In genomic region chr16:67029249-67030096, GRCh38 we compare ENCODE assay signal across 8 cellular contexts. TPM values are rescaled to one million over a fixed set of nuclear protein-coding genes. Genes with fewer than 3 reads are reported as not detected.
DNase-seq lines count a peak whose midpoint lies in the region; ATAC-seq and TF ChIP-seq lines count a peak whose summit lies in the region.

No MANE protein-coding gene starts in this region.

- H3K4me1 ChIP-seq in HCT116 (ENCODE audit: control insufficient read depth in 1 of 2, insufficient read depth in 2 of 2, low read length in 2 of 2) (peaks cover 12 to 24% of the 10 kb centered on the region in 2 experiments; a peak in 3 of 4 replicates), mononuclear cell (ENCODE audit: insufficient read depth, low read length) (peaks cover 32% of the 10 kb centered on the region)

- H3K9me3 ChIP-seq in HCT116 (ENCODE audit: control insufficient read depth in 1 of 2, insufficient read depth in 1 of 2, low read depth in 1 of 2, low read length in 2 of 2), result no peaks in the 10 kb centered on the region
- H3K9me3 ChIP-seq in mononuclear cell (ENCODE audit: low read depth, low read length), result no peaks in the 10 kb centered on the region

- POLR2A ChIA-PET in HCT116 (lab: Charles Lee), result interaction anchor here (1.2 kb wide), 1 partner anchor 10 kb away, joined by 3 read pairs; no protein-coding TSS in a partner anchor

- no peak for TF ChIP-seq RAD21 in HCT116 (IDR thresholded peaks at IDR 0.05; ENCODE audit: low read depth)

- RAD21 ChIA-PET in HCT116 (lab: Charles Lee; ENCODE audit: low non-redundant PET in 1 of 2, low total read pairs in 2 of 2, uncharacterized antibody in 2 of 2, unreplicated experiment in 2 of 2), result no interaction called here

- no TSS peak for BruUV-seq in HCT116 (replicated peaks; lab: Mats Ljungman, UMichigan)

- peaks cover 4 to 16% of the 10 kb centered on the region in 2 experiments; a peak in 3 of 4 replicates for H3K36me3 ChIP-seq in HCT116 (ENCODE audit: control insufficient read depth in 1 of 2, insufficient read depth in 2 of 2, low read length in 2 of 2)

- CTCF ChIA-PET in HCT116 (lab: Charles Lee), result interaction anchor here (3.2 kb wide), 1 partner anchor 12 kb away, joined by 19 read pairs; no protein-coding TSS in a partner anchor

- no peak for TF ChIP-seq CTCF in GM13976 (IDR thresholded peaks at IDR 0.05; ENCODE audit: borderline replicate concordance, control extremely low read depth, extremely low read depth, insufficient read depth, missing control alignments)
- no peak for TF ChIP-seq CTCF in HCT116 (IDR thresholded peaks at IDR 0.05 in 2 of 3, conservative IDR thresholded peaks at IDR 0.05 in 1 of 3; ENCODE audit: borderline replicate concordance in 1 of 3, insufficient read depth in 1 of 3, low read depth in 2 of 3, low read length in 2 of 3)
- TF ChIP-seq CTCF in NB4 (IDR thresholded peaks at IDR 0.05; ENCODE audit: low read depth, low read length), result no peak
- TF ChIP-seq CTCF in epithelial cell of esophagus (IDR thresholded peaks at IDR 0.05; ENCODE audit: insufficient read depth, low read depth, low read length, missing control alignments), result no peak

- peak; percentile 54 for ATAC-seq in HCT116

- H3K79me2 ChIP-seq in HCT116 (ENCODE audit: insufficient read depth, low read length), result peaks cover 59% of the 10 kb centered on the region

- no peak overlapping the region for H2AFZ ChIP-seq in HCT116 (ENCODE audit: low read depth, low read length, poor library complexity, severe bottlenecking)

- intact Hi-C loops in HCT116 (cut with micrococcal nuclease), result loop anchor here (5.0 kb wide), 1 partner anchor 63 kb away; no protein-coding TSS in a partner anchor

- H3K27ac ChIP-seq in HCT116 (ENCODE audit: low read depth, low read length), result peak overlapping the region; percentile 97

- H3K9ac ChIP-seq in HCT116 (ENCODE audit: low read length), result peak overlapping the region; percentile 97

- in situ Hi-C loops in GM13976 (cut with MboI; ENCODE audit: low sequenced_read_pairs, unreplicated experiment), result no loop called here

- H4K20me1 ChIP-seq in HCT116 (ENCODE audit: insufficient read depth), result no peaks in the 10 kb centered on the region; the same call in 1 of the 2 replicates

- DNase-seq in GM13976 (ENCODE audit: low spot score), result peak; percentile 77
- DNase-seq in HCT116 (ENCODE audit: low read depth, low spot score), result no peak
- peak; percentile 71 for DNase-seq in NB4 (ENCODE audit: low read depth)
- peak; percentile 62 for DNase-seq in activated CD8-positive, alpha-beta memory T cell treated with anti-CD3 and anti-CD28 coated beads, Interleukin-2, amount 50 U/mL, for 4 hours
- peak; percentile 57 for DNase-seq in epithelial cell of esophagus (ENCODE audit: low read depth)
- DNase-seq in stimulated activated CD8-positive, alpha-beta memory T cell treated with anti-CD3 and anti-CD28 coated beads, Interleukin-4, amount 100 ng/mL, for 24 hours (ENCODE audit: low read depth), result peak; percentile 43
- no peak for DNase-seq in NCI-H1105 treated with DMSO at 0.1 percent for 48 hours (lab: John Stamatoyannopoulos, UW)

- TF ChIP-seq POLR2A in HCT116 (IDR thresholded peaks at IDR 0.05; ENCODE audit: borderline replicate concordance, extremely low read depth, insufficient read depth, insufficient read length) (no peak), NB4 (IDR thresholded peaks at IDR 0.05; ENCODE audit: extremely low read depth, insufficient read length) (peak; percentile 14)

- H3K4me2 ChIP-seq in HCT116 (ENCODE audit: low read length), result peak overlapping the region; percentile 97

- no peaks in the 10 kb centered on the region for H3K27me3 ChIP-seq in HCT116 (ENCODE audit: insufficient read depth, low read length)
- H3K27me3 ChIP-seq in mononuclear cell (ENCODE audit: insufficient read depth, low read length), result no peaks in the 10 kb centered on the region

- H3K4me3 ChIP-seq in HCT116 (replicated peaks in 1 of 2; ENCODE audit: low read depth in 1 of 2, low read length in 2 of 2), result peak overlapping the region; percentile 78 to 94
- H3K4me3 ChIP-seq in NB4 (ENCODE audit: low read depth, low read length), result peak overlapping the region; percentile 88
- peak overlapping the region; percentile 68 for H3K4me3 ChIP-seq in epithelial cell of esophagus (ENCODE audit: low read length)
- peak overlapping the region; percentile 88 for H3K4me3 ChIP-seq in mononuclear cell (ENCODE audit: low read length)

- H3K9me2 ChIP-seq in HCT116 (ENCODE audit: insufficient read depth), result no peaks in the 10 kb centered on the region

TF ChIP-seq in HCT116, 20 proteins besides CTCF, POLR2A, EP300 and RAD21:
- TF ChIP-seq, protein P1, sequence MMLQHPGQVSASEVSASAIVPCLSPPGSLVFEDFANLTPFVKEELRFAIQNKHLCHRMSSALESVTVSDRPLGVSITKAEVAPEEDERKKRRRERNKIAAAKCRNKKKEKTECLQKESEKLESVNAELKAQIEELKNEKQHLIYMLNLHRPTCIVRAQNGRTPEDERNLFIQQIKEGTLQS (IDR thresholded peaks at IDR 0.05), result no peak
- peak; percentile 90 for TF ChIP-seq ZFX (IDR thresholded peaks at IDR 0.05)

RNA-seq across cellular contexts. Expression of gene CBFB, which starts 0.5 kb away (rescaled TPM):
- total RNA-seq in HCT116 (2021; ENCODE audit: unreplicated experiment) (101 TPM), mononuclear cell (80.5 TPM)
- 54.6 and 56.3 TPM in 2 replicates for polyA plus RNA-seq in HCT116 (2012)

RNA-seq across cellular contexts. Expression of gene CES4A, which starts 41.1 kb away (rescaled TPM):
- total RNA-seq in HCT116 (2021; ENCODE audit: unreplicated experiment) (not detected), mononuclear cell (5.6 TPM)
- 0.09 and 0.14 TPM in 2 replicates for polyA plus RNA-seq in HCT116 (2012)

Comparison
In these comparisons a context has a peak if more than half of its experiments do, and no peak if none do; other contexts are left out.
1. DNase-seq: peak in GM13976 (single experiment), NB4 (single experiment), activated CD8-positive, alpha-beta memory T cell treated with anti-CD3 and anti-CD28 coated beads, Interleukin-2, amount 50 U/mL, for 4 hours (single experiment), epithelial cell of esophagus (single experiment) and stimulated activated CD8-positive, alpha-beta memory T cell treated with anti-CD3 and anti-CD28 coated beads, Interleukin-4, amount 100 ng/mL, for 24 hours (single experiment); none in HCT116 (single experiment) and NCI-H1105 treated with DMSO at 0.1 percent for 48 hours (single experiment).
2. Peak in every context shown above with its lines, with median percentiles within 50 percentile points of each other: H3K4me3 ChIP-seq.